ENCODE assay signal across 10 cellular contexts in genomic region chr12:75944905-75945412, GRCh38.
DNase-seq lines count a peak whose midpoint lies in the region; ATAC-seq, FAIRE-seq and TF ChIP-seq lines count a peak whose summit lies in the region.
"Had no signal": no experiment of that assay in that cellular context is flagged by ENCODE, and none has a peak within 500 bp of the region (broad histone marks: within the 10 kb centered on the region; RNA-seq: fewer than 3 reads in every experiment).

No MANE protein-coding gene starts in this region.

- H3K4me3 ChIP-seq in HUES6 (ENCODE audit: low read depth, low read length) (peak overlapping the region; percentile 30), K562 (no peak overlapping the region), mucosa of descending colon (no peak overlapping the region)

- WGBS in K562 (ENCODE audit: insufficient coverage, low coverage, missing lambda C conversion rate) = 47% methylated on average over 4 of the region's 4 CpGs

- intact Hi-C loops in CD14-positive monocyte (cut with micrococcal nuclease) (loop anchor here in 1 of 2 donors (1.0 to 5.0 kb wide), 2 partner anchors 32 to 75 kb away; no protein-coding TSS in a partner anchor), K562 (cut with micrococcal nuclease) (no loop called here), mucosa of descending colon (cut with DNase I, micrococcal nuclease) (no loop called here)

- H3K9ac ChIP-seq in HUES6 (ENCODE audit: low read length) (peak overlapping the region; percentile 89), K562 (ENCODE audit: insufficient read depth in 1 of 2, low read depth in 2 of 2, low read length in 2 of 2) (peak overlapping the region in 1 of 2 experiments; percentile 56; a peak in 2 of 4 replicates)

- H3K27me3 Mint-ChIP-seq in CD14-positive monocyte (ENCODE audit: low read depth in 3 of 3) = peaks cover 0 to 3% (median under 1%) of the 10 kb centered on the region in 3 donors

- no peak for TF ChIP-seq POLR2A in K562 (conservative IDR thresholded peaks at IDR 0.05)

- POLR2A ChIA-PET in K562 (lab: Yijun Ruan, JAX) = interaction anchor here (0.6 to 1.5 kb wide), 3 partner anchors 10 to 80 kb away, joined by 3 read pairs; no protein-coding TSS in a partner anchor

- H3K4me3 Mint-ChIP-seq in CD14-positive monocyte = peak overlapping the region in 1 of 2 donors; percentile 71

- TF ChIP-seq RAD21 in K562 (CRISPR knock-in tag; conservative IDR thresholded peaks at IDR 0.05 in 1 of 2, IDR thresholded peaks at IDR 0.05 in 1 of 2) = no peak

- H3K79me2 ChIP-seq in K562 (ENCODE audit: control insufficient read depth, insufficient read depth, low read length) = no peaks in the 10 kb centered on the region

- no peak for TF ChIP-seq EP300 in K562 (IDR thresholded peaks at IDR 0.05; ENCODE audit: low read length)

- ATAC-seq in K562 (peak; percentile 6; the same call in 1 of the 3 replicates), mucosa of descending colon (peak; percentile 4), HG02759 (IDR thresholded peaks at IDR 0.05; ENCODE audit: unreplicated experiment) (no peak)

- TF ChIP-seq CTCF in CD14-positive monocyte (IDR thresholded peaks at IDR 0.05) (no peak), K562 (IDR thresholded peaks at IDR 0.05 in 2 of 3, conservative IDR thresholded peaks at IDR 0.05 in 1 of 3; ENCODE audit: insufficient read depth in 2 of 3, low read depth in 1 of 3, low read length in 3 of 3) (no peak), mucosa of descending colon (IDR thresholded peaks at IDR 0.05) (no peak)

- H3K27me3 ChIP-seq in HUES6 (ENCODE audit: control insufficient read depth, insufficient read depth, low read length) = no peaks in the 10 kb centered on the region
- H3K27me3 ChIP-seq in K562 (ENCODE audit: control insufficient read depth in 2 of 2, insufficient read depth in 2 of 2, low read length in 2 of 2) = no peaks in the 10 kb centered on the region

- FAIRE-seq in K562 (lab: Jason Lieb, UNC) = no peak

- no peaks in the 10 kb centered on the region for H4K20me1 ChIP-seq in K562 (replicated peaks; ENCODE audit: control insufficient read depth, insufficient read depth, low read length)

- H3K4me1 ChIP-seq in HUES6 (ENCODE audit: control insufficient read depth, insufficient read depth, low read length) (peaks cover 20% of the 10 kb centered on the region), K562 (replicated peaks in 1 of 2; ENCODE audit: control insufficient read depth in 2 of 2, insufficient read depth in 2 of 2, low read length in 2 of 2) (peaks cover 0 to 21% of the 10 kb centered on the region in 2 experiments; a peak in 2 of 5 replicates), mucosa of descending colon (ENCODE audit: low read depth) (peaks cover 12% of the 10 kb centered on the region)

- no peaks in the 10 kb centered on the region for H3K9me1 ChIP-seq in K562 (ENCODE audit: control insufficient read depth, insufficient read depth, low read length)

- BruUV-seq in K562 (replicated peaks; lab: Mats Ljungman, UMichigan) = no TSS peak

- DNase-seq in CD14-positive monocyte (ENCODE audit: low spot score) (no peak), K562 (ENCODE audit: extremely low read depth in 1 of 4, low spot score in 3 of 4) (no peak), mucosa of descending colon (no peak), NCI-H510A treated with DMSO at 0.1 percent for 48 hours (lab: John Stamatoyannopoulos, UW) (no peak), anterior cingulate cortex (lab: John Stamatoyannopoulos, UW) (no peak)
- no peak for DNase-seq in central memory CD4-positive, alpha-beta T cell
- DNase-seq: DMS79 treated with DMSO at 0.1 percent for 48 hours; stimulated activated CD4-positive, alpha-beta T cell treated with anti-CD3 and anti-CD28 coated beads, Interleukin-12 subunit alpha, Interleukin-12 subunit beta, amount 100 ng/mL, for 4 hours had no signal

- peak overlapping the region; percentile 5 to 97 (median 93) for H3K27ac Mint-ChIP-seq in CD14-positive monocyte

- H3K36me3 ChIP-seq in HUES6 (ENCODE audit: control insufficient read depth, insufficient read depth, low read length) (no peaks in the 10 kb centered on the region), K562 (ENCODE audit: control insufficient read depth, insufficient read depth, low read length) (no peaks in the 10 kb centered on the region), mucosa of descending colon (ENCODE audit: low read depth) (peaks cover 6% of the 10 kb centered on the region)

- H3K9me3 Mint-ChIP-seq in CD14-positive monocyte = peaks cover 2 to 12% (median 4%) of the 10 kb centered on the region in 7 donors

- CTCF ChIA-PET in K562 (lab: Yijun Ruan, JAX; ENCODE audit: low intra/inter-chr PET ratio) = no interaction called here

- H3K36me3 Mint-ChIP-seq in CD14-positive monocyte = peaks cover 0 to 2% of the 10 kb centered on the region in 2 donors

- H2AFZ ChIP-seq in K562 (ENCODE audit: low read depth, low read length) = peak overlapping the region; percentile 89

- peak overlapping the region; percentile 57 for H3K4me2 ChIP-seq in K562 (ENCODE audit: insufficient read depth, low read length)

- H3K27ac ChIP-seq in HUES6 (ENCODE audit: low read depth, low read length) (peak overlapping the region; percentile 95), K562 (ENCODE audit: extremely low read depth, low read depth, low read length) (peak overlapping the region; percentile 90)

- H3K4me1 Mint-ChIP-seq in CD14-positive monocyte = peaks cover 19% of the 10 kb centered on the region

- peaks cover 5% of the 10 kb centered on the region for H3K9me3 ChIP-seq in HUES6 (ENCODE audit: control insufficient read depth, insufficient read depth, low read depth, low read length)
- H3K9me3 ChIP-seq in K562 (replicated peaks; ENCODE audit: control insufficient read depth, insufficient read depth, low read depth, low read length) = no peaks in the 10 kb centered on the region
- H3K9me3 ChIP-seq in mucosa of descending colon = no peaks in the 10 kb centered on the region

- in situ Hi-C loops in K562 (cut with MboI) = no loop called here

TF ChIP-seq in K562, 482 proteins besides CTCF, POLR2A, EP300 and RAD21 (continues in another document):
- TF ChIP-seq CREB3 (tag; conservative IDR thresholded peaks at IDR 0.05; ENCODE audit: low read depth) (no peak), ZNF134 (CRISPR knock-in tag; conservative IDR thresholded peaks at IDR 0.05) (0 out of 2 replicates have a peak, but pooled peaks have one; percentile 18), KLF1 (tag; IDR thresholded peaks at IDR 0.05) (no peak), ZNF707 (CRISPR knock-in tag; conservative IDR thresholded peaks at IDR 0.05) (no peak), TEAD2 (tag; IDR thresholded peaks at IDR 0.05) (no peak), GTF2E2 (tag; IDR thresholded peaks at IDR 0.05) (0 out of 2 replicates have a peak, but pooled peaks have one; percentile 6), MAZ (CRISPR knock-in tag; conservative IDR thresholded peaks at IDR 0.05 in 1 of 2, IDR thresholded peaks at IDR 0.05 in 1 of 2) (no peak), ZSCAN29 (IDR thresholded peaks at IDR 0.05) (no peak), TCF3 (CRISPR knock-in tag; IDR thresholded peaks at IDR 0.05) (no peak), RBM34 (IDR thresholded peaks at IDR 0.05; ENCODE audit: borderline replicate concordance, insufficient read depth, low read length) (no peak), VEZF1 (CRISPR knock-in tag; IDR thresholded peaks at IDR 0.05) (no peak), NFE2L1 (tag; IDR thresholded peaks at IDR 0.05; ENCODE audit: borderline replicate concordance, low read depth) (no peak), SRSF7 (optimal IDR thresholded peaks at IDR 0.05; ENCODE audit: low read depth, low read length) (no peak), GTF2A2 (tag; IDR thresholded peaks at IDR 0.05) (no peak), ID3 (CRISPR knock-in tag; IDR thresholded peaks at IDR 0.05) (no peak), ID3 (tag; IDR thresholded peaks at IDR 0.05) (0 out of 2 replicates have a peak, but pooled peaks have one; percentile 11), NELFE (IDR thresholded peaks at IDR 0.05; ENCODE audit: insufficient read depth, insufficient read length) (no peak)
